In the genomic region with DNA sequence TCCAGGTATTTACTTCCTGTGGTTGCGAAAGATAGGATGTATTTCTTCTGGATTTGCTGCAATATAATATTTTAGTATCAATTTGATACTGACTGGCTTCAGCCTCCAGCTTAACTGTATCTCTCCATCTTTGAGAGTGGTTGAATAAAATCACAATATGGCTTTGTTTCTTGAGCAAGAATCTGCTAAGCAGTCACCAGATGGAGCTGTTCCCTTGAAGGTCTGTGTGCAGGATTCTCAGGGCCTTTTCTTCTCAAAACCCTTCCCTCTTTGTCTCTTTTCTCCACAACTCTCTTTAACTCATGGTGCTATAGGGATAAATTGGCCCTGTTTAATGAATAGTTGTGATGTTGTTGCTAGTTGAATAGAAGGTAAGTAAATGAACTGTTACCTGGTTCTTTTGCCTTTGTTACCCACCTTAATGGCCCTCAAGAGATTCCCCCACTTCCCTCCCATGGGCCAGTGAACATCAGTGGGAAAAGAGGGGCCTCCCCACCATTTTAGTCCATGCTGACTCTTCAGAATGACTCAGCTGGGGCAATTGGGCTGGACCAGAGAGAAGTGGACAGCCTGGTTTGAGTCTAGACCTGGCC, we compare ENCODE assay signal across 9 cellular contexts. TPM values are rescaled to one million over a fixed set of nuclear protein-coding genes. Genes with fewer than 3 reads are reported as not detected.
A peak's percentile ranks its signal among the peaks of the same experiment; 100 is the strongest.
DNase-seq lines count a peak whose midpoint lies in the region; ATAC-seq, FAIRE-seq and TF ChIP-seq lines count a peak whose summit lies in the region.
"Had no signal": no experiment of that assay in that cellular context is flagged by ENCODE, and none has a peak within 500 bp of the region (broad histone marks: within the 10 kb centered on the region; RNA-seq: fewer than 3 reads in every experiment).

No MANE protein-coding gene starts in this region.

- peaks cover 9% of the 10 kb centered on the region for H3K4me1 Mint-ChIP-seq in neural crest cell

- no peak overlapping the region for H3K9ac ChIP-seq in IMR-90 (ENCODE audit: low read depth, low read length)

- H3K14ac ChIP-seq in IMR-90 (replicated peaks; ENCODE audit: low read depth, low read length), result no peak overlapping the region

- no peak overlapping the region for H4K8ac ChIP-seq in IMR-90 (ENCODE audit: low read depth in 2 of 2, low read length in 2 of 2)

- H3K4me3 Mint-ChIP-seq in neural crest cell, result peak overlapping the region; percentile 65

- BruUV-seq in IMR-90 (replicated peaks; lab: Mats Ljungman, UMichigan) (no TSS peak), PC-9 (replicated peaks; lab: Mats Ljungman, UMichigan) (no TSS peak)

- no CpG with 5 or more reads among the region's 1 CpG for WGBS in IMR-90 (ENCODE audit: extremely low coverage in 2 of 2, insufficient read length in 1 of 2), 2 experiments

- H4K5ac ChIP-seq in IMR-90 (ENCODE audit: low read depth, low read length), result no peak overlapping the region

- CTCF ChIA-PET in IMR-90 (lab: Yijun Ruan, JAX), result interaction anchor here (0.6 to 1.3 kb wide), 7 partner anchors 110 to 1204 kb away, joined by 3 to 6 read pairs (median 4); no protein-coding TSS in a partner anchor
- CTCF ChIA-PET in PC-9 (lab: Charles Lee), result interaction anchor here (0.6 kb wide), 2 partner anchors 111 to 281 kb away, joined by 3 to 4 read pairs; no protein-coding TSS in a partner anchor

- H3K4me1 ChIP-seq in IMR-90 (ENCODE audit: control insufficient read depth, insufficient read depth, low read length) (peaks cover 2% of the 10 kb centered on the region), PC-9 (replicated peaks; ENCODE audit: insufficient read depth) (no peaks in the 10 kb centered on the region)

- peak; percentile 95 for TF ChIP-seq RAD21 in IMR-90 (IDR thresholded peaks at IDR 0.05; ENCODE audit: low read length)

- no peak overlapping the region for H3K4ac ChIP-seq in IMR-90 (ENCODE audit: low read depth, low read length)

- dilution Hi-C loops in IMR-90 (cut with HindIII; ENCODE audit: low sequenced_read_pairs, unreplicated experiment), result no loop called here

- in situ Hi-C loops in IMR-90 (cut with MboI; ENCODE audit: low sequenced_read_pairs), result loop anchor here (5.0 to 25.0 kb wide), 4 partner anchors 282 to 1193 kb away; a partner anchor contains a TSS

- H3K36me3 ChIP-seq in IMR-90 (ENCODE audit: control insufficient read depth, insufficient read depth, low read length) (no peaks in the 10 kb centered on the region), PC-9 (ENCODE audit: low read depth) (no peaks in the 10 kb centered on the region)

- no peaks in the 10 kb centered on the region for H3K36me3 Mint-ChIP-seq in neural crest cell (ENCODE audit: low read depth)

- H3K4me3 ChIP-seq in IMR-90 (ENCODE audit: insufficient read depth, low read depth, low read length) (no peak overlapping the region), PC-9 (no peak overlapping the region)

- no peak overlapping the region for H2AFZ ChIP-seq in IMR-90 (replicated peaks; ENCODE audit: low read length, poor library complexity)
- H2AFZ ChIP-seq in PC-9, result no peak overlapping the region

- H2BK120ac ChIP-seq in IMR-90 (ENCODE audit: low read depth, low read length), result peak overlapping the region; percentile 33; the same call in 1 of the 2 replicates

- TF ChIP-seq CTCF in IMR-90 (conservative IDR thresholded peaks at IDR 0.05; ENCODE audit: low read depth, low read length), result peak; percentile 89
- peak; percentile 75 for TF ChIP-seq CTCF in PC-9 (conservative IDR thresholded peaks at IDR 0.05)
- TF ChIP-seq CTCF in neural crest cell (conservative IDR thresholded peaks at IDR 0.05), result peak; percentile 84

- no peak overlapping the region for H2BK5ac ChIP-seq in IMR-90 (ENCODE audit: low read depth, low read length, poor library complexity, severe bottlenecking)

- no peak overlapping the region for H2AK5ac ChIP-seq in IMR-90 (ENCODE audit: low read depth, low read length)

- no peak overlapping the region for H3K23ac ChIP-seq in IMR-90 (ENCODE audit: low read depth, low read length)

- H3K27ac ChIP-seq in IMR-90 (ENCODE audit: insufficient read depth, low read length) (no peak overlapping the region), PC-9 (no peak overlapping the region)

- H3K18ac ChIP-seq in IMR-90 (ENCODE audit: low read depth, low read length), result no peak overlapping the region

- no peaks in the 10 kb centered on the region for H3K79me1 ChIP-seq in IMR-90 (ENCODE audit: low read depth in 1 of 2, low read length in 2 of 2)

- H3K9me3 ChIP-seq in IMR-90 (ENCODE audit: control insufficient read depth, insufficient read depth, low read length), result no peaks in the 10 kb centered on the region
- no peaks in the 10 kb centered on the region for H3K9me3 ChIP-seq in PC-9 (ENCODE audit: insufficient read depth, low read depth)

- no peaks in the 10 kb centered on the region for H4K20me1 ChIP-seq in IMR-90 (ENCODE audit: insufficient read depth, low read length)
- H4K20me1 ChIP-seq in PC-9 (ENCODE audit: insufficient read depth), result no peaks in the 10 kb centered on the region

- H3K79me2 ChIP-seq in PC-9 (ENCODE audit: low read depth), result no peaks in the 10 kb centered on the region

- H3K27me3 Mint-ChIP-seq in neural crest cell (ENCODE audit: low read depth), result peaks cover 23% of the 10 kb centered on the region

- POLR2A ChIA-PET in IMR-90 (lab: Charles Lee; ENCODE audit: unreplicated experiment), result no interaction called here
- POLR2A ChIA-PET in PC-9 (lab: Charles Lee; ENCODE audit: unreplicated experiment), result no interaction called here

- peak; percentile 90 for FAIRE-seq in endometrium (lab: Jason Lieb, UNC)

- no peak overlapping the region for H3K56ac ChIP-seq in IMR-90 (ENCODE audit: extremely low read depth, insufficient read depth, low read length)

- H3K9me3 Mint-ChIP-seq in neural crest cell, result no peaks in the 10 kb centered on the region
- H3K9me3 Mint-ChIP-seq: IgD-negative memory B cell had no signal

- ATAC-seq in IMR-90 (ENCODE audit: low read depth) (peak; percentile 59), HG02870 (IDR thresholded peaks at IDR 0.05; ENCODE audit: unreplicated experiment) (no peak), HG03354 (IDR thresholded peaks at IDR 0.05; ENCODE audit: poor library complexity, severe bottlenecking, unreplicated experiment) (no peak)

- H3F3A ChIP-seq in PC-9 (ENCODE audit: insufficient read depth, low read depth), result no peaks in the 10 kb centered on the region

- no peak overlapping the region for H4K91ac ChIP-seq in IMR-90 (ENCODE audit: insufficient read depth, low read depth, low read length)

- H3K4me2 ChIP-seq in IMR-90 (ENCODE audit: low read depth, low read length), result no peak overlapping the region
- H3K4me2 ChIP-seq in PC-9, result no peak overlapping the region

- H3K27me3 ChIP-seq in IMR-90 (ENCODE audit: control insufficient read depth, insufficient read depth, low read length) (no peaks in the 10 kb centered on the region; the same call in 1 of the 2 replicates), PC-9 (ENCODE audit: insufficient read depth, low read depth) (peaks cover 6% of the 10 kb centered on the region; the same call in 1 of the 2 replicates)

- DNase-seq in DMS 273 (lab: John Stamatoyannopoulos, UW; ENCODE audit: unreplicated experiment) (peak; percentile 86), IMR-90 (peak; percentile 81), PC-9 (no peak), neural crest cell (ENCODE audit: low read depth, low spot score) (no peak), NCI-H187 treated with DMSO at 0.1 percent for 48 hours (lab: John Stamatoyannopoulos, UW) (no peak)

- H3K9me1 ChIP-seq in IMR-90 (ENCODE audit: insufficient read depth, low read length), result peaks cover 3% of the 10 kb centered on the region; the same call in 1 of the 2 replicates

- intact Hi-C loops in IMR-90 (cut with micrococcal nuclease), result loop anchor here (1.0 to 10.0 kb wide), 5 partner anchors 132 to 554 kb away; a partner anchor contains a TSS
- intact Hi-C loops in PC-9 (cut with micrococcal nuclease; ENCODE audit: unreplicated experiment), result loop anchor here (1.0 to 5.0 kb wide), 4 partner anchors 267 to 562 kb away; no protein-coding TSS in a partner anchor

- no peak overlapping the region for H2BK20ac ChIP-seq in IMR-90 (ENCODE audit: low read depth, low read length)

- H2BK15ac ChIP-seq in IMR-90 (ENCODE audit: low read depth, low read length), result no peak overlapping the region

- no peak for TF ChIP-seq POLR2A in IMR-90 (IDR thresholded peaks at IDR 0.05; ENCODE audit: low read depth, low read length)

- H3K9me2 ChIP-seq in PC-9 (ENCODE audit: insufficient read depth), result no peaks in the 10 kb centered on the region

- H2AK9ac ChIP-seq in IMR-90 (replicated peaks; ENCODE audit: low read depth, low read length, poor library complexity), result no peak overlapping the region

- H3K27ac Mint-ChIP-seq in neural crest cell (ENCODE audit: unreplicated experiment), result no peak overlapping the region
- H3K27ac Mint-ChIP-seq: IgD-negative memory B cell had no signal

TF ChIP-seq in IMR-90, 13 proteins besides CTCF, POLR2A, EP300 and RAD21:
- TF ChIP-seq CHD1 (IDR thresholded peaks at IDR 0.05; ENCODE audit: low read depth, low read length), result no peak
- TF ChIP-seq MAFK (IDR thresholded peaks at IDR 0.05; ENCODE audit: low read depth, low read length), result no peak
- peak; percentile 96 for TF ChIP-seq SMC3 (IDR thresholded peaks at IDR 0.05; ENCODE audit: low read depth, low read length)
- no peak for TF ChIP-seq RFX5 (IDR thresholded peaks at IDR 0.05; ENCODE audit: low read depth, low read length)
- no peak for TF ChIP-seq MAZ (IDR thresholded peaks at IDR 0.05; ENCODE audit: borderline replicate concordance, low read depth, low read length)
- TF ChIP-seq CEBPB (IDR thresholded peaks at IDR 0.05; ENCODE audit: low read depth, low read length), result peak; percentile 49; the same call in 1 of the 2 replicates
- no peak for TF ChIP-seq RCOR1 (IDR thresholded peaks at IDR 0.05; ENCODE audit: insufficient replicate concordance, low read length)
- no peak for TF ChIP-seq MXI1 (IDR thresholded peaks at IDR 0.05; ENCODE audit: borderline replicate concordance, low read depth, low read length)
TF ChIP-seq in IMR-90: peak in this region for 2.

RNA-seq across cellular contexts. Expression of a gene that starts 34.8 kb away (rescaled TPM):
- total RNA-seq in IMR-90 (2012; rRNA removed) (0.18 and 0.28 TPM in 2 replicates), PC-9 (2021) (0.40 and 0.52 TPM in 2 replicates), neural crest cell (15.5 and 18.1 TPM in 2 replicates)
- 1.2 and 1.4 TPM in 2 replicates for polyA plus RNA-seq in IMR-90 (2012; rRNA removed)
- 0.84 and 1.3 TPM in 2 replicates for polyA plus RNA-seq in IMR-90 (2012; cell fraction: cytosol; rRNA removed)
- polyA plus RNA-seq in IMR-90 (2012; cell fraction: nucleus; rRNA removed; ENCODE audit: low replicate concordance), result 0.74 and 1.2 TPM in 2 replicates

Comparison
In these comparisons a context has a peak if more than half of its experiments do, and no peak if none do; other contexts are left out.
1. DNase-seq: peak in DMS 273 (single experiment) and IMR-90 (single experiment); none in PC-9 (0 of 2), neural crest cell (single experiment) and NCI-H187 treated with DMSO at 0.1 percent for 48 hours (single experiment).
2. RNA of a gene that starts 34.8 kb away (total RNA-seq): 15.5 to 18.1 TPM in neural crest cell; 0.40 to 0.52 TPM in PC-9 and 0.18 to 0.28 TPM in IMR-90; every median in the first group is over 10 times any median in the second.
3. Peak in every context shown above with its lines, with median percentiles within 50 percentile points of each other: CTCF ChIP-seq.